In the genomic region with DNA sequence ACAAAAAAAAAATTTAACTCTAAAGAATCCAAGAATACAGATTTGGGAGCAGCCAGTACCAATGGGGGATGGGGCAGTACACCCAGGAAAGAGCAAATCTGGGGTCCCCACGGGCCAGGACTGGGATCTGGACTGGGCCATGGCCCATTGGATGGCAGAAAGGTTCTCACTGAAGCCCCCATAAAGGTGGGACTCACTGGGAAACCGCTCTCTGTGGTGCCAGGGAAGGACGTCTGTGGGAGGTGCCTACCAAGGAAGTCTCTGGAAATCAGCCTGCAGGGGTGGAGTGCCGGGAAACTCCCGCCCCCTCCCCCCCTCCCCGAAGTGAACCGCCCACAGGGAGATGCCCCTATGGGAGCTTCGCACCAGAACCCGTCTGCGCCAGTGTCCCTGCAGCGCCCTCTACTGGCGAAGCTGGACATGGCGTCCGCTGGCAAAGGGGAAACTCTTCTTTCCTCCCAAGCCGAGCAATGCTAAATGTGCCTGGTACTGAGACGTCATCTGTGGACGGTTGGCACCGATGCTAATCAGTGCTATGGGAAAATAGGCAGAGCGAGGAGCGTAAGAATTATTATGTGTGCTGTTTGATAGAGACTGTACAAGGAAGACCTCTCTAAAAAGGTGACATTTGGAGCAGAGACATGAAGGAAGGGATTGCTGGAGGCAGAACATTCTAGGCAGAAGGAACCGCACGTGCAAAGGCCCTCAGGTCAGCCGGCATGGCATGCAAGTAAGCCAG, we compare ENCODE assay signal across 8 cellular contexts.
DNase-seq lines count a peak whose midpoint lies in the region; ATAC-seq and TF ChIP-seq lines count a peak whose summit lies in the region.

No MANE protein-coding gene starts in this region.

- intact Hi-C loops in activated T-helper 2 cell treated with anti-CD3 and anti-CD28 coated beads, Interferon-gamma antibody, Interleukin-2, Interleukin-4, amounts not matched to agents 10 μg/mL and 5 μg/mL and 100 μg/mL, durations not matched to agents 14 hours and 24 hours and 36 hours (cut with micrococcal nuclease), result loop anchor here (1.0 to 10.0 kb wide), 5 partner anchors 65 to 1814 kb away; no protein-coding TSS in a partner anchor
- intact Hi-C loops in head of caudate nucleus (cut with DNase I), result loop anchor here (5.0 to 10.0 kb wide), 2 partner anchors 268 to 636 kb away; no protein-coding TSS in a partner anchor
- intact Hi-C loops in prostate gland (cut with DNase I), result loop anchor here (2.0 kb wide), 1 partner anchor 266 kb away; no protein-coding TSS in a partner anchor
- intact Hi-C loops in aorta (cut with DNase I), result loop anchor here (5.0 kb wide), 2 partner anchors 263 to 268 kb away; no protein-coding TSS in a partner anchor

- H3K4me1 Mint-ChIP-seq in activated T-helper 2 cell treated with anti-CD3 and anti-CD28 coated beads, Interferon-gamma antibody, Interleukin-2, Interleukin-4, amounts not matched to agents 10 μg/mL and 5 μg/mL and 100 μg/mL, durations not matched to agents 14 hours and 24 hours and 36 hours (ENCODE audit: low read depth), result peaks cover 35% of the 10 kb centered on the region

- peaks cover 7% of the 10 kb centered on the region for H3K27me3 Mint-ChIP-seq in activated T-helper 2 cell treated with anti-CD3 and anti-CD28 coated beads, Interferon-gamma antibody, Interleukin-2, Interleukin-4, amounts not matched to agents 10 μg/mL and 5 μg/mL and 100 μg/mL, durations not matched to agents 14 hours and 24 hours and 36 hours (ENCODE audit: low read depth)

- H3K4me3 Mint-ChIP-seq in activated T-helper 2 cell treated with anti-CD3 and anti-CD28 coated beads, Interferon-gamma antibody, Interleukin-2, Interleukin-4, amounts not matched to agents 10 μg/mL and 5 μg/mL and 100 μg/mL, durations not matched to agents 14 hours and 24 hours and 36 hours (ENCODE audit: low read depth), result no peak overlapping the region

- H3K36me3 ChIP-seq in Peyer's patch (no peaks in the 10 kb centered on the region), prostate gland (no peaks in the 10 kb centered on the region), aorta (ENCODE audit: control insufficient read depth in 1 of 2, insufficient read depth in 2 of 2, low read length in 1 of 2) (no peaks in the 10 kb centered on the region)

- ATAC-seq in HG03175 (IDR thresholded peaks at IDR 0.05; ENCODE audit: unreplicated experiment) (peak; percentile 71), aorta (ENCODE audit: low FRiP score) (peak; percentile 71)

- peak; percentile 67 to 90 (median 76) for TF ChIP-seq CTCF in Peyer's patch (IDR thresholded peaks at IDR 0.05)
- peak; percentile 55 to 90 (median 68) for TF ChIP-seq CTCF in prostate gland (IDR thresholded peaks at IDR 0.05)

- peaks cover 0 to 7% (median 0%) of the 10 kb centered on the region in 4 donors for H3K4me1 ChIP-seq in Peyer's patch
- H3K4me1 ChIP-seq in prostate gland (replicated peaks), result no peaks in the 10 kb centered on the region
- no peaks in the 10 kb centered on the region for H3K4me1 ChIP-seq in aorta (ENCODE audit: control insufficient read depth in 1 of 2, insufficient read depth in 2 of 2, low read length in 2 of 2)

- H3K9me3 Mint-ChIP-seq in activated T-helper 2 cell treated with anti-CD3 and anti-CD28 coated beads, Interferon-gamma antibody, Interleukin-2, Interleukin-4, amounts not matched to agents 10 μg/mL and 5 μg/mL and 100 μg/mL, durations not matched to agents 14 hours and 24 hours and 36 hours, result peaks cover 3% of the 10 kb centered on the region

- no peaks in the 10 kb centered on the region for H3K9me3 ChIP-seq in Peyer's patch
- no peaks in the 10 kb centered on the region for H3K9me3 ChIP-seq in prostate gland
- H3K9me3 ChIP-seq in aorta (ENCODE audit: control insufficient read depth, low read length), result no peaks in the 10 kb centered on the region

- no peaks in the 10 kb centered on the region for H3K36me3 Mint-ChIP-seq in activated T-helper 2 cell treated with anti-CD3 and anti-CD28 coated beads, Interferon-gamma antibody, Interleukin-2, Interleukin-4, amounts not matched to agents 10 μg/mL and 5 μg/mL and 100 μg/mL, durations not matched to agents 14 hours and 24 hours and 36 hours (ENCODE audit: low read depth)

- 55% methylated on average over 22 of the region's 23 CpGs for WGBS in prostate gland
- WGBS in aorta, 2 donors, result 31 to 37% methylated on average over 22 to 23 of the region's 23 CpGs

- peak overlapping the region; percentile 2 for H3K27ac Mint-ChIP-seq in activated T-helper 2 cell treated with anti-CD3 and anti-CD28 coated beads, Interferon-gamma antibody, Interleukin-2, Interleukin-4, amounts not matched to agents 10 μg/mL and 5 μg/mL and 100 μg/mL, durations not matched to agents 14 hours and 24 hours and 36 hours

- peak; percentile 32 for DNase-seq in NCI-H1436 (lab: John Stamatoyannopoulos, UW)
- DNase-seq in NCI-H1436 treated with DMSO at 0.1 percent for 48 hours (lab: John Stamatoyannopoulos, UW), result no peak
- DNase-seq in Peyer's patch, result peak; percentile 72 to 91 (median 80)
- DNase-seq in activated T-helper 2 cell treated with anti-CD3 and anti-CD28 coated beads, Interferon-gamma antibody, Interleukin-2, Interleukin-4, amounts not matched to agents 10 μg/mL and 5 μg/mL and 100 μg/mL, durations not matched to agents 14 hours and 24 hours and 36 hours (ENCODE audit: low spot score), result peak; percentile 62
- peak; percentile 31 to 94 (median 80) for DNase-seq in head of caudate nucleus
- DNase-seq in prostate gland (ENCODE audit: low spot score), result peak; percentile 42
- peak; percentile 83 to 90 for DNase-seq in aorta

- TF ChIP-seq POLR2A in Peyer's patch (IDR thresholded peaks at IDR 0.05), result no peak
- no peak for TF ChIP-seq POLR2A in prostate gland (IDR thresholded peaks at IDR 0.05)

- H3K27me3 ChIP-seq in Peyer's patch (no peaks in the 10 kb centered on the region), prostate gland (replicated peaks; ENCODE audit: insufficient read depth) (no peaks in the 10 kb centered on the region), aorta (ENCODE audit: control insufficient read depth in 1 of 2, insufficient read depth in 2 of 2, low read length in 1 of 2) (no peaks in the 10 kb centered on the region)

- H3K4me3 ChIP-seq in Peyer's patch (no peak overlapping the region), prostate gland (no peak overlapping the region), aorta (ENCODE audit: low read length in 2 of 2) (no peak overlapping the region)

- H3K27ac ChIP-seq in Peyer's patch (no peak overlapping the region), prostate gland (no peak overlapping the region), aorta (ENCODE audit: low read depth in 1 of 2, low read length in 2 of 2) (no peak overlapping the region)
